In the genomic region with DNA sequence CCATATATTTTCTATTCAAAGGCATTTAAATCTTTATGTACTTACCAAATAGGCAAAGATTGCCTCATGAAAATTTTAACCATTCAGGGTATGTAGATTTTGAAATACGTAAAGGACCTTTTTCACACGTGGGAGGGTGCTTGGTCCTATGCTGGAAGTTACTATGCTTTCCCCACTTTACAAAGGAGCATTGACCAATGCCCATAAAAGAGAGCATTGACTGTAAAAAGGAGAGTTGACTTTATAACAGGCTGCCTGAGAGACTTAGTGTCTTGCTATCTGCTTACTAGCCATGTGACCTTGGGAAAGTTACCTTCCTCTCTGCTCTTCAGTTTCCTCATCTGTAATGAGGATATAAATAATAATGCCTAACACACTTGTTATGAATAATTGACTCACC, we compare ENCODE assay signal across 2 cellular contexts.
TF ChIP-seq lines count a peak whose summit lies in the region.

No MANE protein-coding gene starts in this region.

TF ChIP-seq in IMR-90, 13 proteins besides CTCF, POLR2A, EP300 and RAD21:
- no peak for TF ChIP-seq RCOR1 (IDR thresholded peaks at IDR 0.05; ENCODE audit: insufficient replicate concordance, low read length)
- TF ChIP-seq USF2 (IDR thresholded peaks at IDR 0.05; ENCODE audit: low read depth, low read length) = no peak
- no peak for TF ChIP-seq FOS (IDR thresholded peaks at IDR 0.05; ENCODE audit: low read depth, low read length)
- TF ChIP-seq MXI1 (IDR thresholded peaks at IDR 0.05; ENCODE audit: borderline replicate concordance, low read depth, low read length) = no peak
- TF ChIP-seq SMC3 (IDR thresholded peaks at IDR 0.05; ENCODE audit: low read depth, low read length) = no peak
- TF ChIP-seq BHLHE40 (IDR thresholded peaks at IDR 0.05; ENCODE audit: low read depth, low read length) = no peak
- TF ChIP-seq MAZ (IDR thresholded peaks at IDR 0.05; ENCODE audit: borderline replicate concordance, low read depth, low read length) = no peak
- no peak for TF ChIP-seq CEBPB (IDR thresholded peaks at IDR 0.05; ENCODE audit: low read depth, low read length)
- no peak for TF ChIP-seq NFE2L2 (IDR thresholded peaks at IDR 0.05; ENCODE audit: low read depth, low read length)
- no peak for TF ChIP-seq CHD1 (IDR thresholded peaks at IDR 0.05; ENCODE audit: low read depth, low read length)
- TF ChIP-seq, protein P1, sequence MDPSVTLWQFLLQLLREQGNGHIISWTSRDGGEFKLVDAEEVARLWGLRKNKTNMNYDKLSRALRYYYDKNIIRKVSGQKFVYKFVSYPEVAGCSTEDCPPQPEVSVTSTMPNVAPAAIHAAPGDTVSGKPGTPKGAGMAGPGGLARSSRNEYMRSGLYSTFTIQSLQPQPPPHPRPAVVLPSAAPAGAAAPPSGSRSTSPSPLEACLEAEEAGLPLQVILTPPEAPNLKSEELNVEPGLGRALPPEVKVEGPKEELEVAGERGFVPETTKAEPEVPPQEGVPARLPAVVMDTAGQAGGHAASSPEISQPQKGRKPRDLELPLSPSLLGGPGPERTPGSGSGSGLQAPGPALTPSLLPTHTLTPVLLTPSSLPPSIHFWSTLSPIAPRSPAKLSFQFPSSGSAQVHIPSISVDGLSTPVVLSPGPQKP (IDR thresholded peaks at IDR 0.05; ENCODE audit: borderline replicate concordance, low read depth, low read length) = no peak
- TF ChIP-seq RFX5 (IDR thresholded peaks at IDR 0.05; ENCODE audit: low read depth, low read length) = no peak
- TF ChIP-seq MAFK (IDR thresholded peaks at IDR 0.05; ENCODE audit: low read depth, low read length) = no peak

TF ChIP-seq in H1, 55 proteins besides CTCF, POLR2A, EP300 and RAD21:
- TF ChIP-seq KDM1A (IDR thresholded peaks at IDR 0.05; ENCODE audit: borderline replicate concordance, low read length) (no peak), CHD1 (IDR thresholded peaks at IDR 0.05; ENCODE audit: low read depth, low read length) (no peak), EGR1 (IDR thresholded peaks at IDR 0.05; ENCODE audit: borderline replicate concordance, low read depth, low read length) (no peak), GTF2F1 (IDR thresholded peaks at IDR 0.05; ENCODE audit: borderline replicate concordance, low read depth, low read length) (no peak), HDAC6 (IDR thresholded peaks at IDR 0.05; ENCODE audit: low read depth, low read length) (no peak), TAF7 (optimal IDR thresholded peaks at IDR 0.05; ENCODE audit: borderline replicate concordance, low read depth, low read length) (no peak), POLR2AphosphoS5 (IDR thresholded peaks at IDR 0.05; ENCODE audit: low read depth, low read length) (no peak)
- TF ChIP-seq, protein P2, sequence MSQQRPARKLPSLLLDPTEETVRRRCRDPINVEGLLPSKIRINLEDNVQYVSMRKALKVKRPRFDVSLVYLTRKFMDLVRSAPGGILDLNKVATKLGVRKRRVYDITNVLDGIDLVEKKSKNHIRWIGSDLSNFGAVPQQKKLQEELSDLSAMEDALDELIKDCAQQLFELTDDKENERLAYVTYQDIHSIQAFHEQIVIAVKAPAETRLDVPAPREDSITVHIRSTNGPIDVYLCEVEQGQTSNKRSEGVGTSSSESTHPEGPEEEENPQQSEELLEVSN (IDR thresholded peaks at IDR 0.05) = no peak
- TF ChIP-seq, protein P3, sequence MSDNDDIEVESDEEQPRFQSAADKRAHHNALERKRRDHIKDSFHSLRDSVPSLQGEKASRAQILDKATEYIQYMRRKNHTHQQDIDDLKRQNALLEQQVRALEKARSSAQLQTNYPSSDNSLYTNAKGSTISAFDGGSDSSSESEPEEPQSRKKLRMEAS (IDR thresholded peaks at IDR 0.05) = no peak
